In the genomic region with DNA sequence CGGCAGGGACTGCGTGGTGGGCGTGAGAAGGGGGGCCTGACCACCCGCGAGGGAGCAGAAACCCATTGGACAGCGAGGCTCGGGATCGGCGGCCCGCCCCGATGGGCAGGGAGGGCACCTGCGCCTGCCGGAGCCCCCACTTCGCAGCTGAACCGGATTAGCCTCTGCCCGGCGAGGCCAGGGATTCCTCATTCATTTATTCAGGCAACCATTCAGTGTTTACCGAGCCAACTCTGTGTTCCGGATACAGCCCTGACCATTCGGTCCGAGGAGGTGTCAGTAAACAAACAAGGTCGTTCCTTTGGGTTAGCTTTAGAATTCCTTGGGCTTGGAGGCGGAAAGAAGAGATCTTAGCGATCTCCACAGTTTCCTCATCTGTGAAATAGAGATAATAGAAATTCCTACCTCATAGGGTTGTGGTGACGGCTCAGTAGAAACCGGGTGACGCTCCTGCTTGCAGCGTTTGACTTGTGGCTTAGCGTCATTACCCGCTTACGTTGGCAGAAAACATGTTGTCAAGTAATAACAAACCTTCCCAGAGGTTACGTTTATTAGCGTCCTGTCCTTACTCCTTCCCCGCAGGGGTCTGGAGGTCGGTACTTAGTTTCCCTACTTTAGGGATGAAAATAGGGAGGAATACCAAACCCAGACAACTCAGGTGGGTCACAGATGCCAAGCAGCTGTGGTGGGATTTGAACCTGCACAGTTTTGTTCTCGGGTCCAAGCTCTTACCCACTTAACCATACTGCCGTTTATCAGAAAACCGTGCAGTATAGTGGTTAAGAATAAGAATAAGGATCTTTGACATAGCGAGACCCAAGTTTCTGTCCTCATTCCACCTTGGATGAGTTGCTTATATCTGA, we compare ENCODE assay signal across 1 cellular context.
TF ChIP-seq lines count a peak whose summit lies in the region.

No MANE protein-coding gene starts in this region.

TF ChIP-seq in HepG2, 621 proteins besides CTCF, POLR2A, EP300 and RAD21 (continues in another document):
- TF ChIP-seq, protein P1, sequence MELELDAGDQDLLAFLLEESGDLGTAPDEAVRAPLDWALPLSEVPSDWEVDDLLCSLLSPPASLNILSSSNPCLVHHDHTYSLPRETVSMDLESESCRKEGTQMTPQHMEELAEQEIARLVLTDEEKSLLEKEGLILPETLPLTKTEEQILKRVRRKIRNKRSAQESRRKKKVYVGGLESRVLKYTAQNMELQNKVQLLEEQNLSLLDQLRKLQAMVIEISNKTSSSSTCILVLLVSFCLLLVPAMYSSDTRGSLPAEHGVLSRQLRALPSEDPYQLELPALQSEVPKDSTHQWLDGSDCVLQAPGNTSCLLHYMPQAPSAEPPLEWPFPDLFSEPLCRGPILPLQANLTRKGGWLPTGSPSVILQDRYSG (CRISPR knock-in tag; IDR thresholded peaks at IDR 0.05), result no peak
- TF ChIP-seq ZNF256 (CRISPR knock-in tag; conservative IDR thresholded peaks at IDR 0.05) (peak; percentile 80), ZNF720 (CRISPR knock-in tag; IDR thresholded peaks at IDR 0.05) (peak; percentile 29; the same call in 1 of the 2 replicates), HNRNPK (IDR thresholded peaks at IDR 0.05; ENCODE audit: low read depth, low read length, poor library complexity, severe bottlenecking) (no peak), TRIM24 (CRISPR knock-in tag; IDR thresholded peaks at IDR 0.05) (no peak), ZNF160 (CRISPR knock-in tag; IDR thresholded peaks at IDR 0.05) (peak; percentile 4; the same call in 1 of the 2 replicates), ZNF841 (CRISPR knock-in tag; IDR thresholded peaks at IDR 0.05; ENCODE audit: borderline replicate concordance) (no peak), RARG (CRISPR knock-in tag; IDR thresholded peaks at IDR 0.05; ENCODE audit: low read depth) (peak; percentile 78; the same call in 1 of the 2 replicates), ZNF451 (CRISPR knock-in tag; IDR thresholded peaks at IDR 0.05) (no peak), PHF5A (CRISPR knock-in tag; IDR thresholded peaks at IDR 0.05; ENCODE audit: low read depth, unreplicated experiment) (peak; percentile 29), HNRNPLL (IDR thresholded peaks at IDR 0.05; ENCODE audit: low read depth, low read length, poor library complexity, severe bottlenecking) (no peak), ZNF44 (CRISPR knock-in tag; IDR thresholded peaks at IDR 0.05) (0 out of 2 replicates have a peak, but pooled peaks have one; percentile 24), TCF7L2 (IDR thresholded peaks at IDR 0.05; ENCODE audit: low read depth, low read length) (no peak), GTF3A (CRISPR knock-in tag; conservative IDR thresholded peaks at IDR 0.05) (peak; percentile 11; the same call in 1 of the 2 replicates), KMT2B (CRISPR knock-in tag; IDR thresholded peaks at IDR 0.05) (peak; percentile 63; the same call in 1 of the 2 replicates), PRPF4 (IDR thresholded peaks at IDR 0.05; ENCODE audit: low read depth, low read length, poor library complexity, severe bottlenecking) (peak; percentile 15), POLR2AphosphoS2 (IDR thresholded peaks at IDR 0.05; ENCODE audit: low read depth, low read length) (peak; percentile 100), ZNF432 (CRISPR knock-in tag; IDR thresholded peaks at IDR 0.05; ENCODE audit: borderline replicate concordance) (no peak; the same call in 1 of the 2 replicates), ZNF788 (CRISPR knock-in tag; IDR thresholded peaks at IDR 0.05; ENCODE audit: borderline replicate concordance) (0 out of 2 replicates have a peak, but pooled peaks have one; percentile 5), ZNF775 (CRISPR knock-in tag; IDR thresholded peaks at IDR 0.05; ENCODE audit: borderline replicate concordance) (no peak), ZNF251 (CRISPR knock-in tag; IDR thresholded peaks at IDR 0.05) (0 out of 2 replicates have a peak, but pooled peaks have one; percentile 3), KAT8 (CRISPR knock-in tag; IDR thresholded peaks at IDR 0.05) (peak; percentile 62; the same call in 1 of the 2 replicates), ZNF572 (CRISPR knock-in tag; IDR thresholded peaks at IDR 0.05) (0 out of 2 replicates have a peak, but pooled peaks have one; percentile 57), BHLHE40 (IDR thresholded peaks at IDR 0.05; ENCODE audit: low read length) (no peak), ZNF264 (CRISPR knock-in tag; IDR thresholded peaks at IDR 0.05) (no peak; the same call in none of the 2 replicates), BRCA1 (CRISPR knock-in tag; IDR thresholded peaks at IDR 0.05) (peak; percentile 74; the same call in 1 of the 2 replicates), MTF1 (CRISPR knock-in tag; IDR thresholded peaks at IDR 0.05) (peak; percentile 74; the same call in 1 of the 2 replicates)
- TF ChIP-seq, protein P2, sequence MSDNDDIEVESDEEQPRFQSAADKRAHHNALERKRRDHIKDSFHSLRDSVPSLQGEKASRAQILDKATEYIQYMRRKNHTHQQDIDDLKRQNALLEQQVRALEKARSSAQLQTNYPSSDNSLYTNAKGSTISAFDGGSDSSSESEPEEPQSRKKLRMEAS (IDR thresholded peaks at IDR 0.05), result no peak
- TF ChIP-seq, protein P3, sequence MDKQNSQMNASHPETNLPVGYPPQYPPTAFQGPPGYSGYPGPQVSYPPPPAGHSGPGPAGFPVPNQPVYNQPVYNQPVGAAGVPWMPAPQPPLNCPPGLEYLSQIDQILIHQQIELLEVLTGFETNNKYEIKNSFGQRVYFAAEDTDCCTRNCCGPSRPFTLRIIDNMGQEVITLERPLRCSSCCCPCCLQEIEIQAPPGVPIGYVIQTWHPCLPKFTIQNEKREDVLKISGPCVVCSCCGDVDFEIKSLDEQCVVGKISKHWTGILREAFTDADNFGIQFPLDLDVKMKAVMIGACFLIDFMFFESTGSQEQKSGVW (CRISPR knock-in tag; IDR thresholded peaks at IDR 0.05; ENCODE audit: borderline replicate concordance), result no peak
- TF ChIP-seq, protein P4, sequence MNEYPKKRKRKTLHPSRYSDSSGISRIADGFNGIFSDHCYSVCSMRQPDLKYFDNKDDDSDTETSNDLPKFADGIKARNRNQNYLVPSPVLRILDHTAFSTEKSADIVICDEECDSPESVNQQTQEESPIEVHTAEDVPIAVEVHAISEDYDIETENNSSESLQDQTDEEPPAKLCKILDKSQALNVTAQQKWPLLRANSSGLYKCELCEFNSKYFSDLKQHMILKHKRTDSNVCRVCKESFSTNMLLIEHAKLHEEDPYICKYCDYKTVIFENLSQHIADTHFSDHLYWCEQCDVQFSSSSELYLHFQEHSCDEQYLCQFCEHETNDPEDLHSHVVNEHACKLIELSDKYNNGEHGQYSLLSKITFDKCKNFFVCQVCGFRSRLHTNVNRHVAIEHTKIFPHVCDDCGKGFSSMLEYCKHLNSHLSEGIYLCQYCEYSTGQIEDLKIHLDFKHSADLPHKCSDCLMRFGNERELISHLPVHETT (CRISPR knock-in tag; conservative IDR thresholded peaks at IDR 0.05), result no peak
- TF ChIP-seq, protein P5, sequence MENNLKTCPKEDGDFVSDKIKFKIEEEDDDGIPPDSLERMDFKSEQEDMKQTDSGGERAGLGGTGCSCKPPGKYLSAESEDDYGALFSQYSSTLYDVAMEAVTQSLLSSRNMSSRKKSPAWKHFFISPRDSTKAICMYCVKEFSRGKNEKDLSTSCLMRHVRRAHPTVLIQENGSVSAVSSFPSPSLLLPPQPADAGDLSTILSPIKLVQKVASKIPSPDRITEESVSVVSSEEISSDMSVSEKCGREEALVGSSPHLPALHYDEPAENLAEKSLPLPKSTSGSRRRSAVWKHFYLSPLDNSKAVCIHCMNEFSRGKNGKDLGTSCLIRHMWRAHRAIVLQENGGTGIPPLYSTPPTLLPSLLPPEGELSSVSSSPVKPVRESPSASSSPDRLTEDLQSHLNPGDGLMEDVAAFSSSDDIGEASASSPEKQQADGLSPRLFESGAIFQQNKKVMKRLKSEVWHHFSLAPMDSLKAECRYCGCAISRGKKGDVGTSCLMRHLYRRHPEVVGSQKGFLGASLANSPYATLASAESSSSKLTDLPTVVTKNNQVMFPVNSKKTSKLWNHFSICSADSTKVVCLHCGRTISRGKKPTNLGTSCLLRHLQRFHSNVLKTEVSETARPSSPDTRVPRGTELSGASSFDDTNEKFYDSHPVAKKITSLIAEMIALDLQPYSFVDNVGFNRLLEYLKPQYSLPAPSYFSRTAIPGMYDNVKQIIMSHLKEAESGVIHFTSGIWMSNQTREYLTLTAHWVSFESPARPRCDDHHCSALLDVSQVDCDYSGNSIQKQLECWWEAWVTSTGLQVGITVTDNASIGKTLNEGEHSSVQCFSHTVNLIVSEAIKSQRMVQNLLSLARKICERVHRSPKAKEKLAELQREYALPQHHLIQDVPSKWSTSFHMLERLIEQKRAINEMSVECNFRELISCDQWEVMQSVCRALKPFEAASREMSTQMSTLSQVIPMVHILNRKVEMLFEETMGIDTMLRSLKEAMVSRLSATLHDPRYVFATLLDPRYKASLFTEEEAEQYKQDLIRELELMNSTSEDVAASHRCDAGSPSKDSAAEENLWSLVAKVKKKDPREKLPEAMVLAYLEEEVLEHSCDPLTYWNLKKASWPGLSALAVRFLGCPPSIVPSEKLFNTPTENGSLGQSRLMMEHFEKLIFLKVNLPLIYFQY (CRISPR knock-in tag; IDR thresholded peaks at IDR 0.05; ENCODE audit: borderline replicate concordance), result peak; percentile 85; the same call in 1 of the 2 replicates
- TF ChIP-seq, protein P6, sequence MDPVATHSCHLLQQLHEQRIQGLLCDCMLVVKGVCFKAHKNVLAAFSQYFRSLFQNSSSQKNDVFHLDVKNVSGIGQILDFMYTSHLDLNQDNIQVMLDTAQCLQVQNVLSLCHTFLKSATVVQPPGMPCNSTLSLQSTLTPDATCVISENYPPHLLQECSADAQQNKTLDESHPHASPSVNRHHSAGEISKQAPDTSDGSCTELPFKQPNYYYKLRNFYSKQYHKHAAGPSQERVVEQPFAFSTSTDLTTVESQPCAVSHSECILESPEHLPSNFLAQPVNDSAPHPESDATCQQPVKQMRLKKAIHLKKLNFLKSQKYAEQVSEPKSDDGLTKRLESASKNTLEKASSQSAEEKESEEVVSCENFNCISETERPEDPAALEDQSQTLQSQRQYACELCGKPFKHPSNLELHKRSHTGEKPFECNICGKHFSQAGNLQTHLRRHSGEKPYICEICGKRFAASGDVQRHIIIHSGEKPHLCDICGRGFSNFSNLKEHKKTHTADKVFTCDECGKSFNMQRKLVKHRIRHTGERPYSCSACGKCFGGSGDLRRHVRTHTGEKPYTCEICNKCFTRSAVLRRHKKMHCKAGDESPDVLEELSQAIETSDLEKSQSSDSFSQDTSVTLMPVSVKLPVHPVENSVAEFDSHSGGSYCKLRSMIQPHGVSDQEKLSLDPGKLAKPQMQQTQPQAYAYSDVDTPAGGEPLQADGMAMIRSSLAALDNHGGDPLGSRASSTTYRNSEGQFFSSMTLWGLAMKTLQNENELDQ (CRISPR knock-in tag; IDR thresholded peaks at IDR 0.05; ENCODE audit: borderline replicate concordance), result peak; percentile 40; the same call in 1 of the 2 replicates
- TF ChIP-seq, protein P7, sequence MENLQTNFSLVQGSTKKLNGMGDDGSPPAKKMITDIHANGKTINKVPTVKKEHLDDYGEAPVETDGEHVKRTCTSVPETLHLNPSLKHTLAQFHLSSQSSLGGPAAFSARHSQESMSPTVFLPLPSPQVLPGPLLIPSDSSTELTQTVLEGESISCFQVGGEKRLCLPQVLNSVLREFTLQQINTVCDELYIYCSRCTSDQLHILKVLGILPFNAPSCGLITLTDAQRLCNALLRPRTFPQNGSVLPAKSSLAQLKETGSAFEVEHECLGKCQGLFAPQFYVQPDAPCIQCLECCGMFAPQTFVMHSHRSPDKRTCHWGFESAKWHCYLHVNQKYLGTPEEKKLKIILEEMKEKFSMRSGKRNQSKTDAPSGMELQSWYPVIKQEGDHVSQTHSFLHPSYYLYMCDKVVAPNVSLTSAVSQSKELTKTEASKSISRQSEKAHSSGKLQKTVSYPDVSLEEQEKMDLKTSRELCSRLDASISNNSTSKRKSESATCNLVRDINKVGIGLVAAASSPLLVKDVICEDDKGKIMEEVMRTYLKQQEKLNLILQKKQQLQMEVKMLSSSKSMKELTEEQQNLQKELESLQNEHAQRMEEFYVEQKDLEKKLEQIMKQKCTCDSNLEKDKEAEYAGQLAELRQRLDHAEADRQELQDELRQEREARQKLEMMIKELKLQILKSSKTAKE (CRISPR knock-in tag; IDR thresholded peaks at IDR 0.05; ENCODE audit: borderline replicate concordance), result no peak
- TF ChIP-seq, protein P8, sequence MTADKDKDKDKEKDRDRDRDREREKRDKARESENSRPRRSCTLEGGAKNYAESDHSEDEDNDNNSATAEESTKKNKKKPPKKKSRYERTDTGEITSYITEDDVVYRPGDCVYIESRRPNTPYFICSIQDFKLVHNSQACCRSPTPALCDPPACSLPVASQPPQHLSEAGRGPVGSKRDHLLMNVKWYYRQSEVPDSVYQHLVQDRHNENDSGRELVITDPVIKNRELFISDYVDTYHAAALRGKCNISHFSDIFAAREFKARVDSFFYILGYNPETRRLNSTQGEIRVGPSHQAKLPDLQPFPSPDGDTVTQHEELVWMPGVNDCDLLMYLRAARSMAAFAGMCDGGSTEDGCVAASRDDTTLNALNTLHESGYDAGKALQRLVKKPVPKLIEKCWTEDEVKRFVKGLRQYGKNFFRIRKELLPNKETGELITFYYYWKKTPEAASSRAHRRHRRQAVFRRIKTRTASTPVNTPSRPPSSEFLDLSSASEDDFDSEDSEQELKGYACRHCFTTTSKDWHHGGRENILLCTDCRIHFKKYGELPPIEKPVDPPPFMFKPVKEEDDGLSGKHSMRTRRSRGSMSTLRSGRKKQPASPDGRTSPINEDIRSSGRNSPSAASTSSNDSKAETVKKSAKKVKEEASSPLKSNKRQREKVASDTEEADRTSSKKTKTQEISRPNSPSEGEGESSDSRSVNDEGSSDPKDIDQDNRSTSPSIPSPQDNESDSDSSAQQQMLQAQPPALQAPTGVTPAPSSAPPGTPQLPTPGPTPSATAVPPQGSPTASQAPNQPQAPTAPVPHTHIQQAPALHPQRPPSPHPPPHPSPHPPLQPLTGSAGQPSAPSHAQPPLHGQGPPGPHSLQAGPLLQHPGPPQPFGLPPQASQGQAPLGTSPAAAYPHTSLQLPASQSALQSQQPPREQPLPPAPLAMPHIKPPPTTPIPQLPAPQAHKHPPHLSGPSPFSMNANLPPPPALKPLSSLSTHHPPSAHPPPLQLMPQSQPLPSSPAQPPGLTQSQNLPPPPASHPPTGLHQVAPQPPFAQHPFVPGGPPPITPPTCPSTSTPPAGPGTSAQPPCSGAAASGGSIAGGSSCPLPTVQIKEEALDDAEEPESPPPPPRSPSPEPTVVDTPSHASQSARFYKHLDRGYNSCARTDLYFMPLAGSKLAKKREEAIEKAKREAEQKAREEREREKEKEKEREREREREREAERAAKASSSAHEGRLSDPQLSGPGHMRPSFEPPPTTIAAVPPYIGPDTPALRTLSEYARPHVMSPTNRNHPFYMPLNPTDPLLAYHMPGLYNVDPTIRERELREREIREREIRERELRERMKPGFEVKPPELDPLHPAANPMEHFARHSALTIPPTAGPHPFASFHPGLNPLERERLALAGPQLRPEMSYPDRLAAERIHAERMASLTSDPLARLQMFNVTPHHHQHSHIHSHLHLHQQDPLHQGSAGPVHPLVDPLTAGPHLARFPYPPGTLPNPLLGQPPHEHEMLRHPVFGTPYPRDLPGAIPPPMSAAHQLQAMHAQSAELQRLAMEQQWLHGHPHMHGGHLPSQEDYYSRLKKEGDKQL (CRISPR knock-in tag; IDR thresholded peaks at IDR 0.05; ENCODE audit: low read depth), result peak; percentile 35; the same call in 1 of the 2 replicates
- TF ChIP-seq, protein P9, sequence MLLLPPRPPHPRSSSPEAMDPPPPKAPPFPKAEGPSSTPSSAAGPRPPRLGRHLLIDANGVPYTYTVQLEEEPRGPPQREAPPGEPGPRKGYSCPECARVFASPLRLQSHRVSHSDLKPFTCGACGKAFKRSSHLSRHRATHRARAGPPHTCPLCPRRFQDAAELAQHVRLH (CRISPR knock-in tag; IDR thresholded peaks at IDR 0.05; ENCODE audit: borderline replicate concordance, low read depth), result no peak; the same call in 1 of the 2 replicates
